ENCODE assay signal across 9 cellular contexts in genomic region chr10:114026189-114027040, GRCh38. TPM values are rescaled to one million over a fixed set of nuclear protein-coding genes. Genes with fewer than 3 reads are reported as not detected.
DNase-seq lines count a peak whose midpoint lies in the region; ATAC-seq and TF ChIP-seq lines count a peak whose summit lies in the region.
"Had no signal": no experiment of that assay in that cellular context is flagged by ENCODE, and none has a peak within 500 bp of the region (broad histone marks: within the 10 kb centered on the region; RNA-seq: fewer than 3 reads in every experiment).

No MANE protein-coding gene starts in this region.

- peaks cover 0 to 24% (median 15%) of the 10 kb centered on the region in 3 donors for H3K4me1 ChIP-seq in esophagus squamous epithelium
- H3K4me1 ChIP-seq in right atrium auricular region = peaks cover 0 to 33% of the 10 kb centered on the region in 2 donors
- peaks cover 15 to 44% (median 27%) of the 10 kb centered on the region in 6 donors for H3K4me1 ChIP-seq in spleen

- TF ChIP-seq POLR2A in esophagus squamous epithelium (IDR thresholded peaks at IDR 0.05) (no peak), spleen (IDR thresholded peaks at IDR 0.05) (no peak)

- peaks cover 4% of the 10 kb centered on the region for H3K36me3 Mint-ChIP-seq in natural killer cell treated with Interleukin-12 subunit alpha and Interleukin-12 subunit beta and Interleukin-15 and Interleukin-18, amount 100 ng/mL, for 72 hours
- no peaks in the 10 kb centered on the region for H3K36me3 Mint-ChIP-seq in natural killer cell

- H3K36me3 ChIP-seq in esophagus squamous epithelium (no peaks in the 10 kb centered on the region), right atrium auricular region (no peaks in the 10 kb centered on the region), spleen (no peaks in the 10 kb centered on the region)

- H3K27me3 Mint-ChIP-seq in natural killer cell treated with Interleukin-12 subunit alpha and Interleukin-12 subunit beta and Interleukin-15 and Interleukin-18, amount 100 ng/mL, for 72 hours = peaks cover 6 to 7% of the 10 kb centered on the region in 2 donors
- peaks cover 0 to 18% of the 10 kb centered on the region in 2 donors for H3K27me3 Mint-ChIP-seq in natural killer cell (ENCODE audit: low read depth in 2 of 2)

- intact Hi-C loops in natural killer cell (cut with micrococcal nuclease) = no loop called here
- intact Hi-C loops in esophagus squamous epithelium (cut with DNase I) = no loop called here
- intact Hi-C loops in spleen (cut with DNase I; ENCODE audit: low total_unique reads) = no loop called here

- H3K9me3 Mint-ChIP-seq in natural killer cell treated with Interleukin-12 subunit alpha and Interleukin-12 subunit beta and Interleukin-15 and Interleukin-18, amount 100 ng/mL, for 72 hours = peaks cover 4% of the 10 kb centered on the region
- no peaks in the 10 kb centered on the region for H3K9me3 Mint-ChIP-seq in natural killer cell

- H3K9me3 ChIP-seq in esophagus squamous epithelium (no peaks in the 10 kb centered on the region), right atrium auricular region (no peaks in the 10 kb centered on the region), spleen (no peaks in the 10 kb centered on the region)

- peak overlapping the region; percentile 91 to 97 for H3K27ac Mint-ChIP-seq in natural killer cell treated with Interleukin-12 subunit alpha and Interleukin-12 subunit beta and Interleukin-15 and Interleukin-18, amount 100 ng/mL, for 72 hours
- no peak overlapping the region for H3K27ac Mint-ChIP-seq in natural killer cell

- no peak for ATAC-seq in natural killer cell treated with Interleukin-12 subunit alpha and Interleukin-12 subunit beta and Interleukin-15 and Interleukin-18, amount 100 ng/mL, for 72 hours
- ATAC-seq in natural killer cell = no peak

- H3K27ac ChIP-seq in esophagus squamous epithelium (peak overlapping the region in 2 of 4 donors; percentile 4), right atrium auricular region (peak overlapping the region in 1 of 2 donors; percentile 67), spleen (peak overlapping the region in 4 of 8 donors; percentile 23 to 71 (median 52))
- H3K27ac ChIP-seq: C4-2B had no signal

- TF ChIP-seq CTCF in natural killer cell (IDR thresholded peaks at IDR 0.05) = no peak
- TF ChIP-seq CTCF in fibroblast of mammary gland (conservative IDR thresholded peaks at IDR 0.05; ENCODE audit: control insufficient read depth, insufficient read depth, low read depth, low read length) = no peak
- no peak for TF ChIP-seq CTCF in esophagus squamous epithelium (IDR thresholded peaks at IDR 0.05)
- TF ChIP-seq CTCF in right atrium auricular region (IDR thresholded peaks at IDR 0.05) = no peak
- no peak for TF ChIP-seq CTCF in spleen (IDR thresholded peaks at IDR 0.05 in 8 of 11, conservative IDR thresholded peaks at IDR 0.05 in 3 of 11)

- 41 to 45% methylated on average over 7 of the region's 7 CpGs for WGBS in esophagus squamous epithelium, 2 donors
- WGBS in spleen, 5 donors = 61 to 75% (median 66%) methylated on average over 7 of the region's 7 CpGs

- peaks cover 29 to 45% of the 10 kb centered on the region in 2 donors for H3K4me1 Mint-ChIP-seq in natural killer cell treated with Interleukin-12 subunit alpha and Interleukin-12 subunit beta and Interleukin-15 and Interleukin-18, amount 100 ng/mL, for 72 hours (ENCODE audit: low read depth in 2 of 2)
- peaks cover 22 to 35% of the 10 kb centered on the region in 2 donors for H3K4me1 Mint-ChIP-seq in natural killer cell

- DNase-seq in natural killer cell treated with Interleukin-12 subunit alpha and Interleukin-12 subunit beta and Interleukin-15 and Interleukin-18, amount 100 ng/mL, for 72 hours (ENCODE audit: low spot score) = no peak
- DNase-seq in natural killer cell (no peak), NCI-H226 (peak; percentile 84), fibroblast of mammary gland (ENCODE audit: low read depth) (peak; percentile 69), esophagus squamous epithelium (lab: John Stamatoyannopoulos, UW) (no peak), right atrium auricular region (ENCODE audit: low spot score) (no peak), spleen (no peak)
- no peak for DNase-seq in activated CD4-positive, alpha-beta T cell treated with anti-CD3 and anti-CD28 coated beads, Interleukin-2, amount 50 U/mL, for 48 hours

- no peak overlapping the region for H3K4me3 ChIP-seq in fibroblast of mammary gland (ENCODE audit: control insufficient read depth, low read depth, low read length)
- H3K4me3 ChIP-seq in esophagus squamous epithelium = no peak overlapping the region
- no peak overlapping the region for H3K4me3 ChIP-seq in right atrium auricular region
- no peak overlapping the region for H3K4me3 ChIP-seq in spleen

- peak overlapping the region; percentile 66 for H3K4me3 Mint-ChIP-seq in natural killer cell treated with Interleukin-12 subunit alpha and Interleukin-12 subunit beta and Interleukin-15 and Interleukin-18, amount 100 ng/mL, for 72 hours
- no peak overlapping the region for H3K4me3 Mint-ChIP-seq in natural killer cell

- peaks cover 0 to 80% (median 0%) of the 10 kb centered on the region in 4 donors for H3K27me3 ChIP-seq in esophagus squamous epithelium
- no peaks in the 10 kb centered on the region for H3K27me3 ChIP-seq in right atrium auricular region
- peaks cover 0 to 3% (median 0%) of the 10 kb centered on the region in 7 donors for H3K27me3 ChIP-seq in spleen (replicated peaks in 1 of 7)

RNA-seq across cellular contexts. Expression of gene ADRB1, which starts 17.3 kb away (rescaled TPM):
- 1 to 10 TPM; 1.3 to 1.6 TPM for total RNA-seq in natural killer cell treated with Interleukin-12 subunit alpha and Interleukin-12 subunit beta and Interleukin-15 and Interleukin-18, amount 100 ng/mL, for 72 hours
- total RNA-seq in natural killer cell (1 to 10 TPM in 2 of 3 donors, under 1 TPM in 1; 0.12 to 2.9 (median 2.1) TPM), esophagus squamous epithelium (1 to 10 TPM in 1 of 4 donors, under 1 TPM in 2, not detected in 1; 0.18 to 1.1 (median 0.27) TPM), right atrium auricular region (10 to 100 TPM; 32.8 to 49.8 TPM), spleen (1 to 10 TPM; 1.5 to 4.8 (median 3.0) TPM)
- polyA plus RNA-seq in spleen = under 1 TPM; 0.47 to 0.83 (median 0.50) TPM

Comparison
In these comparisons a context has a peak if more than half of its experiments do, and no peak if none do; other contexts are left out.
1. H3K27ac Mint-ChIP-seq: peak in natural killer cell treated with Interleukin-12 subunit alpha and Interleukin-12 subunit beta and Interleukin-15 and Interleukin-18, amount 100 ng/mL, for 72 hours (2 of 2); none in natural killer cell (0 of 2).
2. DNase-seq: peak in NCI-H226 (single experiment) and fibroblast of mammary gland (single experiment); none in natural killer cell treated with Interleukin-12 subunit alpha and Interleukin-12 subunit beta and Interleukin-15 and Interleukin-18, amount 100 ng/mL, for 72 hours (single experiment), natural killer cell (single experiment), esophagus squamous epithelium (single experiment), activated CD4-positive, alpha-beta T cell treated with anti-CD3 and anti-CD28 coated beads, Interleukin-2, amount 50 U/mL, for 48 hours (0 of 2), right atrium auricular region (single experiment) and spleen (single experiment).
3. RNA of gene ADRB1, which starts 17.3 kb away (total RNA-seq): 32.8 to 49.8 TPM in right atrium auricular region; 1.5 to 4.8 TPM in spleen, 0.12 to 2.9 TPM in natural killer cell, 1.3 to 1.6 TPM in natural killer cell treated with Interleukin-12 subunit alpha and Interleukin-12 subunit beta and Interleukin-15 and Interleukin-18, amount 100 ng/mL, for 72 hours and 0.18 to 1.1 TPM in esophagus squamous epithelium; every median in the first group is over 4 times any median in the second.